Comparison of ENCODE assay signal across 18 cellular contexts in the genomic region with DNA sequence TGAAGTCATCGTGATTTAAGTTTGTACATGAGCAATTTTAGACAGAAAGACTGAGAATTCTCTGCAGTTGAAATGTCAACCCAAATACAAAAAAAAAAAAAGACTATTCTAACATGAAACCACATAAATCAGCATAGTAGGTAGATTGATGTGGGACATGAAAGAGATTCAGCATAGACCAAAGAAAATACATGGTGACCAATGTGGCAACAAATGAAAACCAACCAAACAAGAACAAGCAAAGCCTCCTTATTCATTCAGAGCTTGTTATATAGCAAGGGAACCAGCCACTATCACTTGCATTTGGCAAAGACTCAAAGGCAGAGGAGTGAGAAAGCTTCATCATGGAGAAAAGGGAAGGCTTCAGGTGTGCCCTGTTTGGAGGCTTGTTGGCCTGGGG.
DNase-seq lines count a peak whose midpoint lies in the region; ATAC-seq, FAIRE-seq and TF ChIP-seq lines count a peak whose summit lies in the region.
"Had no signal": no experiment of that assay in that cellular context is flagged by ENCODE, and none has a peak within 500 bp of the region (broad histone marks: within the 10 kb centered on the region; RNA-seq: fewer than 3 reads in every experiment).

No MANE protein-coding gene starts in this region.

- H3K4me3 Mint-ChIP-seq in activated CD4-positive, alpha-beta T cell treated with anti-CD3 and anti-CD28 coated beads for 36 hours = no peak overlapping the region
- H3K4me3 Mint-ChIP-seq in astrocyte (ENCODE audit: unreplicated experiment) = no peak overlapping the region
- H3K4me3 Mint-ChIP-seq in MCF 10A (ENCODE audit: unreplicated experiment) = no peak overlapping the region
- H3K4me3 Mint-ChIP-seq: GM23338, IgD-negative memory B cell had no signal

- H3K9me2 ChIP-seq in Loucy (replicated peaks; ENCODE audit: low read depth, low read length) = no peaks in the 10 kb centered on the region

- H3K79me2 ChIP-seq in Loucy (ENCODE audit: insufficient read depth, low read length) (no peaks in the 10 kb centered on the region), astrocyte (ENCODE audit: insufficient read depth, low read length) (no peaks in the 10 kb centered on the region)

- H3K9ac ChIP-seq in Loucy (ENCODE audit: low read depth, low read length, poor library complexity, severe bottlenecking) = peak overlapping the region; percentile 65
- no peak overlapping the region for H3K9ac ChIP-seq in astrocyte (ENCODE audit: low read length)

- intact Hi-C loops in activated CD4-positive, alpha-beta T cell treated with anti-CD3 and anti-CD28 coated beads for 36 hours (cut with DNase I, micrococcal nuclease) = loop anchor here (5.0 to 10.0 kb wide), 3 partner anchors 144 to 1384 kb away; no protein-coding TSS in a partner anchor
- intact Hi-C loops in A673 (cut with micrococcal nuclease; ENCODE audit: unreplicated experiment) (loop anchor here (5.0 to 10.0 kb wide), 6 partner anchors 219 to 1384 kb away; no protein-coding TSS in a partner anchor), MCF 10A (cut with micrococcal nuclease) (loop anchor here (5.0 kb wide), 3 partner anchors 654 to 1384 kb away; no protein-coding TSS in a partner anchor)

- H2AFZ ChIP-seq in Loucy (ENCODE audit: low read length) (no peak overlapping the region; the same call in 1 of the 2 replicates), astrocyte (ENCODE audit: low read depth, low read length) (no peak overlapping the region)
- H2AFZ ChIP-seq: PC-9 had no signal

- CTCF ChIA-PET in activated CD4-positive, alpha-beta T cell treated with anti-CD3 and anti-CD28 coated beads for 36 hours (lab: Charles Lee) = interaction anchor here (0.6 to 1.9 kb wide), 3 partner anchors 13 to 1222 kb away, joined by 3 to 4 read pairs (median 3); no protein-coding TSS in a partner anchor
- CTCF ChIA-PET in A673 (lab: Charles Lee) (interaction anchor here (0.7 kb wide), 1 partner anchor 142 kb away, joined by 7 read pairs; no protein-coding TSS in a partner anchor), MCF 10A (lab: Yijun Ruan, JAX) (interaction anchor here (0.6 to 3.7 kb wide), 12 partner anchors 14 to 1384 kb away, joined by 3 to 21 read pairs (median 3); no protein-coding TSS in a partner anchor)

- peaks cover 12% of the 10 kb centered on the region for H3K4me1 Mint-ChIP-seq in activated CD4-positive, alpha-beta T cell treated with anti-CD3 and anti-CD28 coated beads for 36 hours
- H3K4me1 Mint-ChIP-seq in astrocyte (ENCODE audit: low read depth, unreplicated experiment) (peaks cover 12% of the 10 kb centered on the region), MCF 10A (ENCODE audit: insufficient read depth, unreplicated experiment) (peaks cover 10% of the 10 kb centered on the region)
- H3K4me1 Mint-ChIP-seq: IgD-negative memory B cell had no signal

- H3K9me3 ChIP-seq in A673 (ENCODE audit: low read depth, low read length, poor library complexity, severe bottlenecking) (no peaks in the 10 kb centered on the region), Loucy (ENCODE audit: insufficient read depth, low read depth, low read length) (no peaks in the 10 kb centered on the region), astrocyte (ENCODE audit: insufficient read depth, low read depth, low read length) (no peaks in the 10 kb centered on the region)
- H3K9me3 ChIP-seq: A549, Caco-2 had no signal

- BruUV-seq in A673 (replicated peaks; lab: Mats Ljungman, UMichigan) (no TSS peak), MCF 10A (replicated peaks; lab: Mats Ljungman, UMichigan) (no TSS peak)

- no peak overlapping the region for H3K27ac Mint-ChIP-seq in activated CD4-positive, alpha-beta T cell treated with anti-CD3 and anti-CD28 coated beads for 36 hours
- no peak overlapping the region for H3K27ac Mint-ChIP-seq in astrocyte (ENCODE audit: unreplicated experiment)
- no peak overlapping the region for H3K27ac Mint-ChIP-seq in MCF 10A (ENCODE audit: low read depth, unreplicated experiment)
- H3K27ac Mint-ChIP-seq: CD4-positive, CD25-positive, alpha-beta regulatory T cell; GM23338; IgD-negative memory B cell had no signal

- no peak overlapping the region for H3K27ac ChIP-seq in A673 (ENCODE audit: low read depth, low read length, poor library complexity, severe bottlenecking)
- no peak overlapping the region for H3K27ac ChIP-seq in astrocyte (ENCODE audit: low read depth, low read length)
- H3K27ac ChIP-seq: A549, HL-60, PC-9 had no signal

- H3K27me3 Mint-ChIP-seq in activated CD4-positive, alpha-beta T cell treated with anti-CD3 and anti-CD28 coated beads for 36 hours = peaks cover 13% of the 10 kb centered on the region
- H3K27me3 Mint-ChIP-seq in astrocyte (ENCODE audit: low read depth, unreplicated experiment) = peaks cover 3% of the 10 kb centered on the region
- H3K27me3 Mint-ChIP-seq in MCF 10A (ENCODE audit: insufficient read depth, unreplicated experiment) = peaks cover 17% of the 10 kb centered on the region

- no peaks in the 10 kb centered on the region for H3K9me3 Mint-ChIP-seq in activated CD4-positive, alpha-beta T cell treated with anti-CD3 and anti-CD28 coated beads for 36 hours (ENCODE audit: low read depth)
- no peaks in the 10 kb centered on the region for H3K9me3 Mint-ChIP-seq in astrocyte (ENCODE audit: unreplicated experiment)
- H3K9me3 Mint-ChIP-seq in MCF 10A (ENCODE audit: unreplicated experiment) = no peaks in the 10 kb centered on the region
- H3K9me3 Mint-ChIP-seq: GM23338 had no signal

- no peak for FAIRE-seq in astrocyte (lab: Jason Lieb, UNC)
- FAIRE-seq: A549, HTR-8/SVneo had no signal

- POLR2A ChIA-PET in activated CD4-positive, alpha-beta T cell treated with anti-CD3 and anti-CD28 coated beads for 36 hours (lab: Charles Lee) = interaction anchor here (0.7 kb wide), 1 partner anchor 789 kb away, joined by 11 read pairs; no protein-coding TSS in a partner anchor
- POLR2A ChIA-PET in A673 (lab: Charles Lee; ENCODE audit: low non-redundant PET) (no interaction called here), MCF 10A (lab: Yijun Ruan, JAX) (interaction anchor here (0.7 kb wide), 1 partner anchor 264 kb away, joined by 3 read pairs; no protein-coding TSS in a partner anchor)

- no peak for DNase-seq in activated CD4-positive, alpha-beta T cell treated with anti-CD3 and anti-CD28 coated beads for 36 hours
- DNase-seq in activated CD4-positive, alpha-beta T cell treated with anti-CD3 and anti-CD28 coated beads, Interleukin-2, amount 50 U/mL, for 48 hours = no peak
- peak; percentile 38 for DNase-seq in A673 (ENCODE audit: low spot score)
- no peak for DNase-seq in astrocyte (ENCODE audit: low read depth)
- no peak for DNase-seq in amygdala (lab: John Stamatoyannopoulos, UW)
- no peak for DNase-seq in MCF 10A (ENCODE audit: unreplicated experiment)
- no peak for DNase-seq in NCI-H774 (lab: John Stamatoyannopoulos, UW)
- DNase-seq: Caco-2, NCI-H187, NCI-H345, PC-9 had no signal

- H3K4me3 ChIP-seq in A673 (ENCODE audit: low read depth, low read length, poor library complexity, severe bottlenecking) (no peak overlapping the region), Loucy (ENCODE audit: low read length, poor library complexity, severe bottlenecking) (peak overlapping the region; percentile 50), astrocyte (ENCODE audit: insufficient read depth, low read depth, low read length) (no peak overlapping the region)
- H3K4me3 ChIP-seq: A549, GM23338, PC-9 had no signal

- H4K20me1 ChIP-seq in Loucy (ENCODE audit: insufficient read depth, low read length, poor library complexity, severe bottlenecking) (no peaks in the 10 kb centered on the region), astrocyte (ENCODE audit: insufficient read depth, low read length) (no peaks in the 10 kb centered on the region)

- no peaks in the 10 kb centered on the region for H3K36me3 ChIP-seq in A673 (ENCODE audit: insufficient read depth, low read length, poor library complexity, severe bottlenecking)
- no peaks in the 10 kb centered on the region for H3K36me3 ChIP-seq in Loucy (ENCODE audit: insufficient read depth, low read length)
- no peaks in the 10 kb centered on the region for H3K36me3 ChIP-seq in astrocyte (ENCODE audit: insufficient read depth, low read length)

- TF ChIP-seq CTCF in A673 (conservative IDR thresholded peaks at IDR 0.05; ENCODE audit: low read depth, low read length) (no peak), Loucy (conservative IDR thresholded peaks at IDR 0.05; ENCODE audit: low read length) (no peak), astrocyte (IDR thresholded peaks at IDR 0.05; ENCODE audit: insufficient read depth, low read depth, low read length) (no peak), MCF 10A (IDR thresholded peaks at IDR 0.05; ENCODE audit: unreplicated experiment) (no peak)

- H3K27me3 ChIP-seq in A673 (replicated peaks; ENCODE audit: insufficient read depth, low read depth, low read length, poor library complexity) (no peaks in the 10 kb centered on the region), Loucy (ENCODE audit: insufficient read depth, low read length, poor library complexity, severe bottlenecking) (no peaks in the 10 kb centered on the region), astrocyte (ENCODE audit: insufficient read depth, low read length) (no peaks in the 10 kb centered on the region)

- H3F3A ChIP-seq in Loucy (ENCODE audit: low read depth) = 0 out of 2 replicates have a peak, but pooled peaks cover 3% of the 10 kb centered on the region

- peak; percentile 16 for ATAC-seq in activated CD4-positive, alpha-beta T cell treated with anti-CD3 and anti-CD28 coated beads for 36 hours
- ATAC-seq: A549, GM23338 had no signal

- no peaks in the 10 kb centered on the region for H3K36me3 Mint-ChIP-seq in activated CD4-positive, alpha-beta T cell treated with anti-CD3 and anti-CD28 coated beads for 36 hours (ENCODE audit: low read depth)
- no peaks in the 10 kb centered on the region for H3K36me3 Mint-ChIP-seq in astrocyte (ENCODE audit: low read depth, unreplicated experiment)
- H3K36me3 Mint-ChIP-seq in MCF 10A (ENCODE audit: insufficient read depth, unreplicated experiment) = no peaks in the 10 kb centered on the region
- H3K36me3 Mint-ChIP-seq: CD4-positive, CD25-positive, alpha-beta regulatory T cell had no signal

- H3K4me2 ChIP-seq in Loucy (ENCODE audit: low read depth, low read length, poor library complexity, severe bottlenecking) = peak overlapping the region; percentile 72
- H3K4me2 ChIP-seq in astrocyte (ENCODE audit: low read length) = peak overlapping the region; percentile 35
- H3K4me2 ChIP-seq: A549, GM23338, PC-9 had no signal

- peaks cover 47% of the 10 kb centered on the region for H3K4me1 ChIP-seq in A673 (ENCODE audit: insufficient read depth, low read length, poor library complexity, severe bottlenecking)
- peaks cover 61% of the 10 kb centered on the region for H3K4me1 ChIP-seq in Loucy (ENCODE audit: insufficient read depth, low read length, poor library complexity, severe bottlenecking)
- H3K4me1 ChIP-seq in astrocyte (ENCODE audit: insufficient read depth, low read length) = peaks cover 4% of the 10 kb centered on the region
- H3K4me1 ChIP-seq: A549, Caco-2 had no signal
